Comparison of ENCODE assay signal across 8 cellular contexts in the genomic region with DNA sequence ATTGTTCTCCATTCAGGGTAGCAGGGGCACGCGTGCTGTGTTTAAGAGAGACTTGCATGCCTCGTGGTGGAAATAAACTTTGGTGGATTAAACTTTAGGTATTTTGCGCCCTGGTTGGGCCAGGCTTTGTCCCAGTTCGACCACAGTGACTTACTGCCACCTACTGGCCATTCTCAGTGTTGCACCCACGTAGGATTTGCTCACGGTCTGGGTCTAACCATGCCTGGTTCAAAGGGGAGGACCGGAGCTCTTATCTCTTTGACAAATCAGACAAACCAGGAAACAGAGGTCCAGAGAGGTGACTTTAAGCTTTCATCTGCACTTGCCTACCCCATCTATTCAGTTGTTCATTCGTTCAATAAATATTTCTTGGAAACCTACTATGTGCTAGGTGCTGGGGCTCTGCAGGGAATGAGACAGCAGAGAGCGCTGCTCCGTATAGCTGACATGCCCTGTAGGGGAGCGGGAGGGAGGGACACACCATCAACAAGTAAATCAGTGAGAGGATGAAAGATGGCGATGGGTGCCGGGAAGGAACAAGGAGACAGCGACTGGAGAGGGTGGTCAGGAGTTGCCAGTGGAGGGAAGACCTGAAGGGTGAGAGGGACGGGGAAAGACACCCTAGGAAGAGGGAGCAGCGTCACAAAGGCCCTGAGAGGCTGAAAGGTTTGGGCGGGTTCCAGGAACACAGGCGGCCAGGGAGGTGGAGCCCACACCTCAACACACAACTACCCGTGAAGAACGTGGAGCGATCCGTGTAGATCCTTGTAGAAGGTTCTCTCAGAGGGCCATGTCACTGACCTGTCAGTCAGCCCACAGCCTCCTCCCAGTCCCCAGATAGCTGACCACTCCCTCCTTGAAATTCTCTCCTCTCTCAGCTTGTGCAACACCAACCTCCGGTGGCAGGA. TPM values are rescaled to one million over a fixed set of nuclear protein-coding genes. Genes with fewer than 3 reads are reported as not detected.
DNase-seq lines count a peak whose midpoint lies in the region; ATAC-seq and TF ChIP-seq lines count a peak whose summit lies in the region.

No MANE protein-coding gene starts in this region.

- H3K4me1 Mint-ChIP-seq in activated T-cell treated with anti-CD3 and anti-CD28 coated beads, Interleukin-2, amount 50 U/mL, for 24 hours (ENCODE audit: low read depth): peaks cover 14% of the 10 kb centered on the region
- H3K4me1 Mint-ChIP-seq in naive thymus-derived CD8-positive, alpha-beta T cell: peaks cover 5 to 15% (median 10%) of the 10 kb centered on the region in 4 donors
- H3K4me1 Mint-ChIP-seq in stimulated activated naive B cell treated with anti-CD40 and anti-IgM and Interleukin-4, amounts not matched to agents 10 μg/mL and 1 μg/mL and 100 μg/mL, for 72 hours: peaks cover 5 to 9% of the 10 kb centered on the region in 2 donors

- peaks cover 19% of the 10 kb centered on the region for H3K27me3 Mint-ChIP-seq in activated T-cell treated with anti-CD3 and anti-CD28 coated beads, Interleukin-2, amount 50 U/mL, for 24 hours
- peaks cover 2 to 17% (median 10%) of the 10 kb centered on the region in 5 donors for H3K27me3 Mint-ChIP-seq in naive thymus-derived CD8-positive, alpha-beta T cell
- peaks cover 8 to 14% of the 10 kb centered on the region in 2 donors for H3K27me3 Mint-ChIP-seq in stimulated activated naive B cell treated with anti-CD40 and anti-IgM and Interleukin-4, amounts not matched to agents 10 μg/mL and 1 μg/mL and 100 μg/mL, for 72 hours

- no peaks in the 10 kb centered on the region for H3K9me3 Mint-ChIP-seq in activated T-cell treated with anti-CD3 and anti-CD28 coated beads, Interleukin-2, amount 50 U/mL, for 24 hours
- H3K9me3 Mint-ChIP-seq in naive thymus-derived CD8-positive, alpha-beta T cell: no peaks in the 10 kb centered on the region
- no peaks in the 10 kb centered on the region for H3K9me3 Mint-ChIP-seq in stimulated activated naive B cell treated with anti-CD40 and anti-IgM and Interleukin-4, amounts not matched to agents 10 μg/mL and 1 μg/mL and 100 μg/mL, for 72 hours

- ATAC-seq in GM21515 (IDR thresholded peaks at IDR 0.05; ENCODE audit: unreplicated experiment): peak; percentile 80
- ATAC-seq in naive thymus-derived CD8-positive, alpha-beta T cell: peak; percentile 95 to 97
- ATAC-seq in stimulated activated naive B cell treated with anti-CD40 and anti-IgM and Interleukin-4, amounts not matched to agents 10 μg/mL and 1 μg/mL and 100 μg/mL, for 72 hours (replicated peaks): peak; percentile 94 to 96

- DNase-seq in D341Med (ENCODE audit: low spot score) (peak; percentile 84), OCI-M2 (lab: John Stamatoyannopoulos, UW; ENCODE audit: unreplicated experiment) (peak; percentile 37), fibroblast of gingiva (ENCODE audit: low read depth) (peak; percentile 64)
- DNase-seq in activated T-cell treated with anti-CD3 and anti-CD28 coated beads, Interleukin-2, amount 50 U/mL, for 24 hours: peak; percentile 93
- peak; percentile 68 to 89 (median 84) for DNase-seq in naive thymus-derived CD8-positive, alpha-beta T cell
- peak; percentile 84 for DNase-seq in stimulated activated naive B cell treated with anti-CD40 and anti-IgM and Interleukin-4, amounts not matched to agents 10 μg/mL and 1 μg/mL and 100 μg/mL, for 72 hours

- peak overlapping the region; percentile 48 for H3K4me3 Mint-ChIP-seq in activated T-cell treated with anti-CD3 and anti-CD28 coated beads, Interleukin-2, amount 50 U/mL, for 24 hours
- peak overlapping the region; percentile 15 to 75 (median 62) for H3K4me3 Mint-ChIP-seq in naive thymus-derived CD8-positive, alpha-beta T cell
- peak overlapping the region; percentile 57 to 74 for H3K4me3 Mint-ChIP-seq in stimulated activated naive B cell treated with anti-CD40 and anti-IgM and Interleukin-4, amounts not matched to agents 10 μg/mL and 1 μg/mL and 100 μg/mL, for 72 hours

- POLR2A ChIA-PET in naive thymus-derived CD8-positive, alpha-beta T cell (lab: Charles Lee): no interaction called here

- TF ChIP-seq RAD21 in Ishikawa (IDR thresholded peaks at IDR 0.05; ENCODE audit: low read depth): peak; percentile 92

- peak overlapping the region; percentile 28 for H3K27ac Mint-ChIP-seq in activated T-cell treated with anti-CD3 and anti-CD28 coated beads, Interleukin-2, amount 50 U/mL, for 24 hours
- H3K27ac Mint-ChIP-seq in naive thymus-derived CD8-positive, alpha-beta T cell: peak overlapping the region in 2 of 10 donors; percentile 9 to 46
- H3K27ac Mint-ChIP-seq in stimulated activated naive B cell treated with anti-CD40 and anti-IgM and Interleukin-4, amounts not matched to agents 10 μg/mL and 1 μg/mL and 100 μg/mL, for 72 hours: peak overlapping the region; percentile 3

- H3K36me3 Mint-ChIP-seq in activated T-cell treated with anti-CD3 and anti-CD28 coated beads, Interleukin-2, amount 50 U/mL, for 24 hours (ENCODE audit: low read depth): no peaks in the 10 kb centered on the region
- H3K36me3 Mint-ChIP-seq in naive thymus-derived CD8-positive, alpha-beta T cell: no peaks in the 10 kb centered on the region
- H3K36me3 Mint-ChIP-seq in stimulated activated naive B cell treated with anti-CD40 and anti-IgM and Interleukin-4, amounts not matched to agents 10 μg/mL and 1 μg/mL and 100 μg/mL, for 72 hours: no peaks in the 10 kb centered on the region

- no peak for TF ChIP-seq EP300 in Ishikawa (IDR thresholded peaks at IDR 0.05; ENCODE audit: borderline replicate concordance)

TF ChIP-seq in Ishikawa, 13 proteins besides CTCF, POLR2A, EP300 and RAD21:
- TF ChIP-seq NFIC (IDR thresholded peaks at IDR 0.05) (no peak), YY1 (IDR thresholded peaks at IDR 0.05; ENCODE audit: low read depth) (no peak; the same call in 1 of the 2 replicates), CREB1 (IDR thresholded peaks at IDR 0.05; ENCODE audit: low read depth) (no peak), TEAD4 (IDR thresholded peaks at IDR 0.05) (0 out of 2 replicates have a peak, but pooled peaks have one; percentile 13), CEBPB (IDR thresholded peaks at IDR 0.05) (peak; percentile 50; the same call in 1 of the 2 replicates), FOXM1 (IDR thresholded peaks at IDR 0.05; ENCODE audit: borderline replicate concordance, low read depth) (no peak)
- TF ChIP-seq, protein P1, sequence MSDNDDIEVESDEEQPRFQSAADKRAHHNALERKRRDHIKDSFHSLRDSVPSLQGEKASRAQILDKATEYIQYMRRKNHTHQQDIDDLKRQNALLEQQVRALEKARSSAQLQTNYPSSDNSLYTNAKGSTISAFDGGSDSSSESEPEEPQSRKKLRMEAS (IDR thresholded peaks at IDR 0.05): peak; percentile 52

RNA-seq across cellular contexts. Expression of a gene that starts 27.2 kb away (rescaled TPM):
- total RNA-seq in naive thymus-derived CD8-positive, alpha-beta T cell: not detected
- not detected for polyA plus RNA-seq in naive thymus-derived CD8-positive, alpha-beta T cell

Comparison
In these comparisons a context has a peak if more than half of its experiments do, and no peak if none do; other contexts are left out.
1. Peak in every context shown above with its lines: DNase-seq and ATAC-seq.
2. DNase-seq: peak in every context shown above with its lines; median percentile 93 in activated T-cell treated with anti-CD3 and anti-CD28 coated beads, Interleukin-2, amount 50 U/mL, for 24 hours; 84 in D341Med; 84 in stimulated activated naive B cell treated with anti-CD40 and anti-IgM and Interleukin-4, amounts not matched to agents 10 μg/mL and 1 μg/mL and 100 μg/mL, for 72 hours; 84 in naive thymus-derived CD8-positive, alpha-beta T cell; 64 in fibroblast of gingiva; 37 in OCI-M2.